Comparison of ENCODE assay signal across 12 cellular contexts in the genomic region with DNA sequence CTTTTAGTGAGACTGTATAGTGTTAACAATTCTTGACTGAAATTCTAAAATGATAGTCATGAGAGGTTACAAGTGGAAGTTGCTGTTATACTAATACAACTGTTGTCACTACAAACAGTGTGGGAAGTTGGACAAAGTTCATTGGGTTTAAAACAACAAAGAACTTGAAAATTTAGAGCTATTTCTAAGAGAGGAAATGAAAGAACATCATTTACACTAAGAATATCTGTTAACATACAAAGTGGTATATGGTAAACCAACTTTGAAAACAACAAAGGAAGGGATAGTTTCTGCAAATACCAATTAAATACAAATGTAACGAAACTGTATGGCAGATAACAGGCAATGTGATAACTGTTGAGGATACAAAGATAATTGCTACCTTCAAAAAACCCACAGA. TPM values are rescaled to one million over a fixed set of nuclear protein-coding genes. Genes with fewer than 3 reads are reported as not detected.
A peak's percentile ranks its signal among the peaks of the same experiment; 100 is the strongest.
DNase-seq lines count a peak whose midpoint lies in the region; ATAC-seq and TF ChIP-seq lines count a peak whose summit lies in the region.
"Had no signal": no experiment of that assay in that cellular context is flagged by ENCODE, and none has a peak within 500 bp of the region (broad histone marks: within the 10 kb centered on the region; RNA-seq: fewer than 3 reads in every experiment).

No MANE protein-coding gene starts in this region.

- H2AFZ ChIP-seq in OCI-LY3 (ENCODE audit: low read depth, low read length) (no peak overlapping the region), mesenchymal stem cell (ENCODE audit: low read depth, low read length) (no peak overlapping the region)

- no CpG with 5 or more reads among the region's 1 CpG for WGBS in mesenchymal stem cell
- 77 to 82% methylated on average over 1 of the region's 1 CpG for WGBS in sigmoid colon, 2 donors

- H3K9me3 ChIP-seq in OCI-LY3 (ENCODE audit: insufficient read depth, low read length) (no peaks in the 10 kb centered on the region), mesenchymal stem cell (ENCODE audit: control insufficient read depth, low read length) (no peaks in the 10 kb centered on the region), sigmoid colon (no peaks in the 10 kb centered on the region)
- H3K9me3 ChIP-seq: ascending aorta had no signal

- H3K36me3 ChIP-seq in GM06990 (ENCODE audit: control insufficient read depth, insufficient read depth, low read length), result peaks cover 1% of the 10 kb centered on the region; the same call in 1 of the 2 replicates
- H3K36me3 ChIP-seq in OCI-LY3 (replicated peaks; ENCODE audit: low read depth, low read length), result peaks cover 30% of the 10 kb centered on the region
- H3K36me3 ChIP-seq in mesenchymal stem cell (ENCODE audit: control insufficient read depth in 1 of 2, insufficient read depth in 2 of 2, low read depth in 1 of 2, low read length in 2 of 2), result peaks cover 0 to 18% of the 10 kb centered on the region in 2 experiments
- peaks cover 0 to 4% (median 0%) of the 10 kb centered on the region in 4 donors for H3K36me3 ChIP-seq in sigmoid colon
- H3K36me3 ChIP-seq: ascending aorta had no signal

- no peak overlapping the region for H2BK15ac ChIP-seq in mesenchymal stem cell (ENCODE audit: low read depth, poor library complexity, severe bottlenecking)

- no peak overlapping the region for H3K9ac ChIP-seq in OCI-LY3 (ENCODE audit: low read length)
- no peak overlapping the region for H3K9ac ChIP-seq in mesenchymal stem cell (ENCODE audit: low read length)

- H3K4me3 ChIP-seq in GM06990 (replicated peaks; ENCODE audit: low read depth, low read length) (no peak overlapping the region), OCI-LY3 (ENCODE audit: low read length) (no peak overlapping the region), mesenchymal stem cell (ENCODE audit: insufficient read depth in 1 of 2, low read depth in 1 of 2, low read length in 2 of 2) (no peak overlapping the region), sigmoid colon (no peak overlapping the region)
- H3K4me3 ChIP-seq: ascending aorta had no signal

- no peak overlapping the region for H3K14ac ChIP-seq in mesenchymal stem cell (ENCODE audit: low read length in 2 of 2)

- peak; percentile 44 for ATAC-seq in GM19452 (IDR thresholded peaks at IDR 0.05; ENCODE audit: unreplicated experiment)
- peak; percentile 77 for ATAC-seq in HG02884 (IDR thresholded peaks at IDR 0.05; ENCODE audit: unreplicated experiment)
- ATAC-seq in HG03108 (IDR thresholded peaks at IDR 0.05; ENCODE audit: unreplicated experiment), result no peak
- ATAC-seq: stimulated activated naive CD8-positive, alpha-beta T cell treated with anti-CD3 and anti-CD28 coated beads, Interleukin-15, amount 100 ng/mL, for 72 hours had no signal

- H3K4me2 ChIP-seq in OCI-LY3 (ENCODE audit: low read length), result peak overlapping the region; percentile 28
- no peak overlapping the region for H3K4me2 ChIP-seq in mesenchymal stem cell (ENCODE audit: low read length, poor library complexity, severe bottlenecking)

- DNase-seq in GM06990 (ENCODE audit: extremely low read depth, insufficient read length) (peak; percentile 32), mesenchymal stem cell (no peak), sigmoid colon (no peak), NK-92 (lab: John Stamatoyannopoulos, UW; ENCODE audit: unreplicated experiment) (no peak)
- DNase-seq: activated CD8-positive, alpha-beta memory T cell treated with anti-CD3 and anti-CD28 coated beads, Interleukin-2, amount 50 U/mL, for 4 hours; NCI-H1436 treated with DMSO at 0.1 percent for 48 hours; stimulated activated naive CD8-positive, alpha-beta T cell treated with anti-CD3 and anti-CD28 coated beads, Interleukin-15, amount 100 ng/mL, for 72 hours had no signal

- H4K8ac ChIP-seq in mesenchymal stem cell (ENCODE audit: low read length), result no peak overlapping the region

- peaks cover 97% of the 10 kb centered on the region for H3K79me2 ChIP-seq in OCI-LY3 (ENCODE audit: low read length)

- TF ChIP-seq EP300 in sigmoid colon (IDR thresholded peaks at IDR 0.05), result no peak

- H2AK5ac ChIP-seq in mesenchymal stem cell (ENCODE audit: low read length, severe bottlenecking), result no peak overlapping the region

- no peak overlapping the region for H3K4ac ChIP-seq in mesenchymal stem cell (ENCODE audit: low read depth in 1 of 2, low read length in 2 of 2)

- H3K4me1 ChIP-seq in OCI-LY3 (ENCODE audit: low read length) (peaks cover 72% of the 10 kb centered on the region), mesenchymal stem cell (ENCODE audit: control insufficient read depth, insufficient read depth, low read depth, low read length) (no peaks in the 10 kb centered on the region), sigmoid colon (peaks cover 0 to 22% (median 14%) of the 10 kb centered on the region in 4 donors)

- H2BK12ac ChIP-seq in mesenchymal stem cell (ENCODE audit: low read length in 2 of 2), result no peak overlapping the region

- intact Hi-C loops in sigmoid colon (cut with DNase I), result no loop called here

- H3K79me1 ChIP-seq in mesenchymal stem cell (replicated peaks; ENCODE audit: low read length, poor library complexity, severe bottlenecking), result no peaks in the 10 kb centered on the region

- TF ChIP-seq CTCF in GM06990 (IDR thresholded peaks at IDR 0.05; ENCODE audit: insufficient read depth, low read length, poor library complexity, severe bottlenecking), result no peak
- no peak for TF ChIP-seq CTCF in OCI-LY3 (IDR thresholded peaks at IDR 0.05; ENCODE audit: low read depth, low read length)
- TF ChIP-seq CTCF in sigmoid colon (IDR thresholded peaks at IDR 0.05), result no peak

- H3K27me3 ChIP-seq in GM06990 (replicated peaks; ENCODE audit: control insufficient read depth, insufficient read depth, low read length) (no peaks in the 10 kb centered on the region), OCI-LY3 (ENCODE audit: low read depth, low read length) (no peaks in the 10 kb centered on the region), mesenchymal stem cell (ENCODE audit: control insufficient read depth in 1 of 2, insufficient read depth in 1 of 2, low read length in 2 of 2) (no peaks in the 10 kb centered on the region), sigmoid colon (no peaks in the 10 kb centered on the region)
- H3K27me3 ChIP-seq: ascending aorta had no signal

- H3K18ac ChIP-seq in mesenchymal stem cell (ENCODE audit: low read depth in 1 of 2, low read length in 2 of 2), result no peak overlapping the region

- no peak overlapping the region for H4K91ac ChIP-seq in mesenchymal stem cell (ENCODE audit: low read length)

- H2BK5ac ChIP-seq in mesenchymal stem cell (ENCODE audit: low read depth, low read length, poor library complexity, severe bottlenecking), result no peak overlapping the region

- no peak overlapping the region for H3K27ac ChIP-seq in OCI-LY3 (ENCODE audit: low read length)
- H3K27ac ChIP-seq in mesenchymal stem cell (ENCODE audit: low read length, poor library complexity, severe bottlenecking), result no peak overlapping the region
- no peak overlapping the region for H3K27ac ChIP-seq in sigmoid colon
- H3K27ac ChIP-seq: ascending aorta had no signal

- peaks cover 92% of the 10 kb centered on the region for H4K20me1 ChIP-seq in OCI-LY3 (ENCODE audit: insufficient read depth, low read length)

- no peak for TF ChIP-seq POLR2A in sigmoid colon (IDR thresholded peaks at IDR 0.05)

- H2BK120ac ChIP-seq in mesenchymal stem cell (ENCODE audit: low read depth, low read length), result no peak overlapping the region

- no peak overlapping the region for H3K23ac ChIP-seq in mesenchymal stem cell (ENCODE audit: low read length in 2 of 2)

RNA-seq across cellular contexts. Expression of a gene that starts 11.6 kb away (rescaled TPM):
- polyA plus RNA-seq in mesenchymal stem cell (2013, experiment 1 of 2), result 156 TPM
- polyA plus RNA-seq in mesenchymal stem cell (2013, experiment 2 of 2), result 152 TPM
- total RNA-seq in sigmoid colon, result 10 to 100 TPM; 74.4 to 96.7 (median 78.4) TPM
- 10 to 100 TPM; 65.5 to 95.7 (median 86.2) TPM for polyA plus RNA-seq in sigmoid colon
